In the genomic region with DNA sequence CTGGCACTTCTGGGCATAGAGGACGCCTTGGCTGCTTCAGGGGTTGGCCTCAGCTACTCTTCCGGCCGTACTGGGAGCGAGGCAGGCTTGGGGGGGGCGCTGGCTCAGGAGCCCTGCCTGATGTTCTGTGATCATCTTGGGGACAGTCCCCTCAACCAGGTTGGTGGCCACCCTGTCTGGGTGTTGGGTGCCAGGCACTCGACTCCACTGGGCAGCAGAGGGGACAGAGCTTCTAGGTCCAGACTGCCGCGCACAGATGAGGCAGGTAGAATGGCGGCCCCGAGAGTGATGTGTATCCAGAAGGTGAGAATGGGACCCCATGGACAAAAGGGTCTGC, we compare ENCODE assay signal across 29 cellular contexts.
"Had no signal": no experiment of that assay in that cellular context is flagged by ENCODE, and none has a peak within 500 bp of the region (broad histone marks: within the 10 kb centered on the region; RNA-seq: fewer than 3 reads in every experiment).

No MANE protein-coding gene starts in this region.

- H3K4me1 ChIP-seq: pancreas, psoas muscle, right lobe of liver, stomach, thyroid gland, tibial nerve, upper lobe of left lung, vagina had no signal

- H3K27ac Mint-ChIP-seq: naive B cell; natural killer cell treated with Interleukin-12 subunit alpha and Interleukin-12 subunit beta and Interleukin-15 and Interleukin-18, amount 100 ng/mL, for 72 hours; nephron progenitor cell; neural progenitor cell; progenitor cell of endocrine pancreas; stimulated activated effector memory CD8-positive, alpha-beta T cell treated with anti-CD3 and anti-CD28 coated beads, Interleukin-12 subunit alpha, Interleukin-12 subunit beta, amount 100 ng/mL, for 72 hours; stimulated activated naive B cell treated with anti-CD40 and anti-IgM and Interleukin-4, amounts not matched to agents 10 μg/mL and 1 μg/mL and 100 μg/mL, for 72 hours; stimulated activated naive CD8-positive, alpha-beta T cell treated with anti-CD3 and anti-CD28 coated beads, Interleukin-15, Interleukin-2, amounts not matched to agents 100 ng/mL and 50 ng/mL, for 24 hours had no signal

- H3K4me1 Mint-ChIP-seq: stimulated activated effector memory CD8-positive, alpha-beta T cell treated with anti-CD3 and anti-CD28 coated beads, Interleukin-12 subunit alpha, Interleukin-12 subunit beta, amount 100 ng/mL, for 72 hours had no signal

- H3K27ac ChIP-seq: neural progenitor cell, neutrophil, pancreas, psoas muscle, right lobe of liver, skin epidermis, stomach, thoracic aorta, thyroid gland, tibial nerve, upper lobe of left lung, vagina had no signal

- H3K27me3 ChIP-seq: neural progenitor cell, neutrophil, pancreas, right lobe of liver, thyroid gland, tibial nerve, upper lobe of left lung, vagina had no signal

- H3K36me3 Mint-ChIP-seq: stimulated activated effector memory CD8-positive, alpha-beta T cell treated with anti-CD3 and anti-CD28 coated beads, Interleukin-12 subunit alpha, Interleukin-12 subunit beta, amount 100 ng/mL, for 72 hours had no signal

- DNase-seq: naive B cell; nephron progenitor cell; nucleus accumbens; psoas muscle; right lobe of liver; stimulated activated CD4-positive, alpha-beta T cell treated with anti-CD3 and anti-CD28 coated beads, Interleukin-15, amount 100 ng/mL, for 24 hours; stimulated activated CD4-positive, alpha-beta T cell treated with anti-CD3 and anti-CD28 coated beads, Interleukin-2, amount 100 ng/mL, for 24 hours; stimulated activated CD4-positive, alpha-beta T cell treated with anti-CD3 and anti-CD28 coated beads, Interleukin-2, amount 100 ng/mL, for 48 hours; stimulated activated CD4-positive, alpha-beta T cell treated with anti-CD3 and anti-CD28 coated beads, Interleukin-4, amount 100 ng/mL, for 24 hours; stimulated activated naive B cell treated with anti-CD40 and anti-IgM and Interleukin-4, amounts not matched to agents 10 μg/mL and 1 μg/mL and 100 μg/mL, for 72 hours; stimulated activated naive CD4-positive, alpha-beta T cell treated with Interleukin-2 at 50 U/mL for 16 hours; stomach; thyroid gland; trophoblast cell had no signal

- H3K36me3 ChIP-seq: neural progenitor cell, neutrophil, pancreas, right lobe of liver, stomach, thoracic aorta, thyroid gland, tibial nerve, upper lobe of left lung, vagina had no signal

- H3K4me3 Mint-ChIP-seq: naive B cell; naive thymus-derived CD8-positive, alpha-beta T cell; natural killer cell treated with Interleukin-12 subunit alpha and Interleukin-12 subunit beta and Interleukin-15 and Interleukin-18, amount 100 ng/mL, for 72 hours; nephron progenitor cell; neural progenitor cell; stimulated activated effector memory CD8-positive, alpha-beta T cell treated with anti-CD3 and anti-CD28 coated beads, Interleukin-12 subunit alpha, Interleukin-12 subunit beta, amount 100 ng/mL, for 72 hours; stimulated activated naive B cell treated with anti-CD40 and anti-IgM and Interleukin-4, amounts not matched to agents 10 μg/mL and 1 μg/mL and 100 μg/mL, for 72 hours; stimulated activated naive CD8-positive, alpha-beta T cell treated with anti-CD3 and anti-CD28 coated beads, Interleukin-15, Interleukin-2, amounts not matched to agents 100 ng/mL and 50 ng/mL, for 24 hours had no signal

- H3K27me3 Mint-ChIP-seq: naive thymus-derived CD8-positive, alpha-beta T cell; stimulated activated naive CD8-positive, alpha-beta T cell treated with anti-CD3 and anti-CD28 coated beads, Interleukin-15, Interleukin-2, amounts not matched to agents 100 ng/mL and 50 ng/mL, for 24 hours had no signal

- H3K9me3 ChIP-seq: neutrophil, pancreas, right lobe of liver, thyroid gland, vagina had no signal

- H3K4me3 ChIP-seq: neural progenitor cell, pancreas, psoas muscle, right lobe of liver, skin epidermis, smooth muscle cell, stomach, thoracic aorta, thyroid gland, tibial nerve, upper lobe of left lung, vagina had no signal

- H3K4me2 ChIP-seq: smooth muscle cell had no signal

- ATAC-seq: naive thymus-derived CD8-positive, alpha-beta T cell; natural killer cell treated with Interleukin-12 subunit alpha and Interleukin-12 subunit beta and Interleukin-15 and Interleukin-18, amount 100 ng/mL, for 72 hours; pancreas; stimulated activated naive B cell treated with anti-CD40 and anti-IgM and Interleukin-4, amounts not matched to agents 10 μg/mL and 1 μg/mL and 100 μg/mL, for 72 hours had no signal

- FAIRE-seq: pancreas, urothelium cell line had no signal

- H2AFZ ChIP-seq: neural progenitor cell had no signal

- H3K9ac ChIP-seq: neural progenitor cell had no signal
